In the genomic region with DNA sequence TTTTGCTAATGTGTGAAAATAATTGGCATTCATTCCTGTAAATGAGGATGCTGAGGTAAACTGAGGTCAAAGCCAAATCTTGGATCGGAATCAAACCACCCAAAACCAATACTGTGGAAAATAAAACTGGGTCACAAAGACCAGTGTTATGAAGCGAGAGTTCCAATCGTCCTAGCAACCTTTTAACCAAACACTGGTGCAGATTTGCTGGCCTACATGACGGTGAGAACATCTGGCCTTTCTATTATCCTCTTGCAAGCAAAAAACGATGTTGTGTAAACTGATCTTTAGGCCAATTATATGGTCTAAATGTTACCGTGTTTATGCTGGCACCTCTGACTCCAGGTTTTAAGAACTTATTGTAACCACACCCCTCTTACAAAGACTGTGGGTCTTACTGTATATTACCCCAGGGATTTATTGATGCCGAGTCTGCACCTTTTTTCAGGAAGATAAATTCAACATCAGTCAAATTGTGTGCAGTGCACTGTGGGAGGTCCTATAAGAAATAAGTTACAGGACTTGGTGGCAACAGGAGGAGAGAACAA, we compare ENCODE assay signal across 17 cellular contexts.
DNase-seq lines count a peak whose midpoint lies in the region; ATAC-seq and TF ChIP-seq lines count a peak whose summit lies in the region.
"Had no signal": no experiment of that assay in that cellular context is flagged by ENCODE, and none has a peak within 500 bp of the region (broad histone marks: within the 10 kb centered on the region; RNA-seq: fewer than 3 reads in every experiment).

No MANE protein-coding gene starts in this region.

- H3K27ac ChIP-seq in heart left ventricle (peak overlapping the region in 4 of 12 donors; percentile 39 to 51 (median 44)), left ventricle myocardium inferior (replicated peaks) (no peak overlapping the region), smooth muscle cell (ENCODE audit: low read depth) (peak overlapping the region; percentile 99)
- H3K27ac ChIP-seq: HL-60 had no signal

- intact Hi-C loops in heart left ventricle (cut with DNase I) (no loop called here), left ventricle myocardium inferior (cut with micrococcal nuclease) (no loop called here)

- H2AFZ ChIP-seq in smooth muscle cell (ENCODE audit: low read depth) = no peak overlapping the region

- H3K36me3 ChIP-seq in heart left ventricle = peaks cover 0 to 6% (median 0%) of the 10 kb centered on the region in 9 donors
- peaks cover 1% of the 10 kb centered on the region for H3K36me3 ChIP-seq in left ventricle myocardium inferior
- H3K36me3 ChIP-seq in smooth muscle cell (ENCODE audit: low read depth) = peaks cover 6% of the 10 kb centered on the region

- no peak overlapping the region for H3K4me3 Mint-ChIP-seq in glutamatergic neuron (ENCODE audit: unreplicated experiment)
- H3K4me3 Mint-ChIP-seq: activated naive CD8-positive, alpha-beta T cell treated with anti-CD3 and anti-CD28 coated beads, Interleukin-2, amount 10 ng/mL, durations not matched to agents 7 days and 5 days; IgD-negative memory B cell; naive thymus-derived CD8-positive, alpha-beta T cell; T-helper 17 cell had no signal

- H3K4me3 ChIP-seq in heart left ventricle (no peak overlapping the region), left ventricle myocardium inferior (no peak overlapping the region), smooth muscle cell (no peak overlapping the region)

- ATAC-seq in heart left ventricle = peak in 3 of 4 donors; percentile 28 to 77 (median 44)
- ATAC-seq in GM19328 (IDR thresholded peaks at IDR 0.05; ENCODE audit: unreplicated experiment) = no peak
- no peak for ATAC-seq in HG02840 (IDR thresholded peaks at IDR 0.05; ENCODE audit: low FRiP score, unreplicated experiment)
- ATAC-seq: naive thymus-derived CD8-positive, alpha-beta T cell; T-helper 17 cell had no signal

- H3F3A ChIP-seq in smooth muscle cell (ENCODE audit: low read depth) = peaks cover 36% of the 10 kb centered on the region

- H3K27me3 ChIP-seq in heart left ventricle (no peaks in the 10 kb centered on the region), left ventricle myocardium inferior (ENCODE audit: low read depth) (no peaks in the 10 kb centered on the region), smooth muscle cell (ENCODE audit: low read depth) (no peaks in the 10 kb centered on the region)

- no peaks in the 10 kb centered on the region for H3K27me3 Mint-ChIP-seq in glutamatergic neuron (ENCODE audit: unreplicated experiment)

- no peak overlapping the region for H3K9ac ChIP-seq in smooth muscle cell (ENCODE audit: low read depth)

- H3K4me1 ChIP-seq in heart left ventricle (peaks cover 0 to 32% (median 3%) of the 10 kb centered on the region in 12 donors), left ventricle myocardium inferior (no peaks in the 10 kb centered on the region), smooth muscle cell (ENCODE audit: low read depth) (no peaks in the 10 kb centered on the region)
- H3K4me1 ChIP-seq: Caco-2 had no signal

- no peaks in the 10 kb centered on the region for H4K20me1 ChIP-seq in smooth muscle cell (ENCODE audit: low read depth)

- no peak for TF ChIP-seq CTCF in heart left ventricle (IDR thresholded peaks at IDR 0.05)
- TF ChIP-seq CTCF in left ventricle myocardium inferior (IDR thresholded peaks at IDR 0.05; ENCODE audit: borderline replicate concordance) = no peak
- no peak for TF ChIP-seq CTCF in smooth muscle cell (IDR thresholded peaks at IDR 0.05; ENCODE audit: borderline replicate concordance, insufficient read depth, poor library complexity, severe bottlenecking)
- no peak for TF ChIP-seq CTCF in glutamatergic neuron (IDR thresholded peaks at IDR 0.05; ENCODE audit: partially characterized antibody, unreplicated experiment)

- H3K4me2 ChIP-seq in smooth muscle cell = no peak overlapping the region

- H3K9me3 ChIP-seq in heart left ventricle = no peaks in the 10 kb centered on the region
- H3K9me3 ChIP-seq in left ventricle myocardium inferior (replicated peaks) = no peaks in the 10 kb centered on the region
- no peaks in the 10 kb centered on the region for H3K9me3 ChIP-seq in smooth muscle cell (replicated peaks; ENCODE audit: low read depth)
- H3K9me3 ChIP-seq: Caco-2 had no signal

- WGBS in heart left ventricle, 4 donors = 52 to 62% (median 53%) methylated on average over 7 of the region's 7 CpGs
- WGBS in smooth muscle cell (ENCODE audit: low lambda C conversion rate) = 92% methylated on average over 7 of the region's 7 CpGs

- DNase-seq in heart left ventricle (no peak), left ventricle myocardium inferior (no peak), NCI-H748 (lab: John Stamatoyannopoulos, UW; ENCODE audit: unreplicated experiment) (peak; percentile 91), fibroblast of peridontal ligament (ENCODE audit: extremely low read depth) (peak; percentile 30), smooth muscle cell (lab: John Stamatoyannopoulos, UW; ENCODE audit: unreplicated experiment) (no peak), glutamatergic neuron (no peak)
- DNase-seq: activated CD8-positive, alpha-beta memory T cell treated with anti-CD3 and anti-CD28 coated beads for 24 hours; activated naive CD8-positive, alpha-beta T cell treated with anti-CD3 and anti-CD28 coated beads, Interleukin-2, amount 10 ng/mL, durations not matched to agents 7 days and 5 days; Caco-2; naive thymus-derived CD8-positive, alpha-beta T cell; posterior cingulate gyrus; SIG-M5; T-helper 17 cell had no signal

- peaks cover 5% of the 10 kb centered on the region for H3K36me3 Mint-ChIP-seq in glutamatergic neuron (ENCODE audit: unreplicated experiment)
- H3K36me3 Mint-ChIP-seq: activated naive CD8-positive, alpha-beta T cell treated with anti-CD3 and anti-CD28 coated beads, Interleukin-2, amount 10 ng/mL, durations not matched to agents 7 days and 5 days; IgD-negative memory B cell; naive thymus-derived CD8-positive, alpha-beta T cell had no signal

- no peak overlapping the region for H3K27ac Mint-ChIP-seq in glutamatergic neuron (ENCODE audit: unreplicated experiment)
- H3K27ac Mint-ChIP-seq: activated naive CD8-positive, alpha-beta T cell treated with anti-CD3 and anti-CD28 coated beads, Interleukin-2, amount 10 ng/mL, durations not matched to agents 7 days and 5 days; IgD-negative memory B cell; T-helper 17 cell had no signal

- no peaks in the 10 kb centered on the region for H3K9me3 Mint-ChIP-seq in glutamatergic neuron (ENCODE audit: unreplicated experiment)
- H3K9me3 Mint-ChIP-seq: activated naive CD8-positive, alpha-beta T cell treated with anti-CD3 and anti-CD28 coated beads, Interleukin-2, amount 10 ng/mL, durations not matched to agents 7 days and 5 days; naive thymus-derived CD8-positive, alpha-beta T cell had no signal

- H3K4me1 Mint-ChIP-seq in glutamatergic neuron (ENCODE audit: low read depth, unreplicated experiment) = peaks cover 6% of the 10 kb centered on the region
- H3K4me1 Mint-ChIP-seq: IgD-negative memory B cell; naive thymus-derived CD8-positive, alpha-beta T cell; T-helper 17 cell had no signal

- H3K79me2 ChIP-seq in smooth muscle cell (ENCODE audit: low read depth) = peaks cover 8% of the 10 kb centered on the region

- TF ChIP-seq POLR2A in heart left ventricle (IDR thresholded peaks at IDR 0.05) = no peak

Comparison
In these comparisons a context has a peak if more than half of its experiments do, and no peak if none do; other contexts are left out.
1. ATAC-seq: peak in heart left ventricle (3 of 4); none in GM19328 (single experiment) and HG02840 (single experiment).
2. DNase-seq: peak in NCI-H748 (single experiment) and fibroblast of peridontal ligament (single experiment); none in heart left ventricle (0 of 5), left ventricle myocardium inferior (single experiment), smooth muscle cell (single experiment) and glutamatergic neuron (single experiment).